ENCODE assay signal across 1 cellular context in genomic region chr14:72546359-72547035, GRCh38.
TF ChIP-seq lines count a peak whose summit lies in the region.

No MANE protein-coding gene starts in this region.

TF ChIP-seq in H1, 55 proteins besides CTCF, POLR2A, EP300 and RAD21 (continued from another document):
- TF ChIP-seq USF2 (IDR thresholded peaks at IDR 0.05; ENCODE audit: low read length) = no peak
TF ChIP-seq in H1: peak in this region for 0.
